Comparison of ENCODE assay signal across 25 cellular contexts in the genomic region with DNA sequence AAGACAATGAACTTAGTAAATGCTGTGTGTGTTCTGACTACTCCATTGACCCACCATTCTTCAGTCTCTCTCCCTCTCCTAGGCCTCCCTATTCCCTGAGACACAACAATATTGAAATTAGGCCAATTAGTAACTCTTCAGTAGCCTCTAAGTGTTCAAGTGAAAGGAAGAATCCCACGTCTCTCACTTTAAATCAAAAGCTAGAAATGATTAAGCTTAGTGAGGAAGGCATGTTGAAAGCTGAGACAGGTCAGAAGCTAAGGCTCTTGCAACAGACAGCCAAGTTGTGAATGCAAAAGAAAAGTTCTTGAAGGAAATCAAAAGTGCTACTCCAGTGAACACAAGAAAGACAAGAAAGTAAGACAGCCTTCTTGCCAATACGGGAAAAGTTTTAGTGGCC. TPM values are rescaled to one million over a fixed set of nuclear protein-coding genes. Genes with fewer than 3 reads are reported as not detected.
A peak's percentile ranks its signal among the peaks of the same experiment; 100 is the strongest.
DNase-seq lines count a peak whose midpoint lies in the region; ATAC-seq and TF ChIP-seq lines count a peak whose summit lies in the region.
"Had no signal": no experiment of that assay in that cellular context is flagged by ENCODE, and none has a peak within 500 bp of the region (broad histone marks: within the 10 kb centered on the region; RNA-seq: fewer than 3 reads in every experiment).

No MANE protein-coding gene starts in this region.

- H2BK12ac ChIP-seq in neuronal stem cell (ENCODE audit: low read length): no peak overlapping the region

- H3K9me3 ChIP-seq in left ventricle myocardium inferior (replicated peaks) (no peaks in the 10 kb centered on the region), hepatocyte (ENCODE audit: low read depth) (no peaks in the 10 kb centered on the region), neuronal stem cell (replicated peaks in 1 of 2; ENCODE audit: control insufficient read depth in 2 of 2, insufficient read depth in 1 of 2, low read depth in 1 of 2, low read length in 2 of 2) (no peaks in the 10 kb centered on the region), spleen (no peaks in the 10 kb centered on the region)
- H3K9me3 ChIP-seq: uterus had no signal

- TF ChIP-seq CTCF in left ventricle myocardium inferior (IDR thresholded peaks at IDR 0.05; ENCODE audit: borderline replicate concordance) (no peak), hepatocyte (IDR thresholded peaks at IDR 0.05; ENCODE audit: poor library complexity) (no peak), spleen (IDR thresholded peaks at IDR 0.05 in 8 of 11, conservative IDR thresholded peaks at IDR 0.05 in 3 of 11) (no peak)

- no peak overlapping the region for H3K4me3 ChIP-seq in left ventricle myocardium inferior
- no peak overlapping the region for H3K4me3 ChIP-seq in hepatocyte
- no peak overlapping the region for H3K4me3 ChIP-seq in neuronal stem cell (ENCODE audit: low read length in 2 of 2)
- no peak overlapping the region for H3K4me3 ChIP-seq in urinary bladder (ENCODE audit: low read depth, low read length)
- no peak overlapping the region for H3K4me3 ChIP-seq in spleen
- H3K4me3 ChIP-seq: uterus had no signal

- H2BK120ac ChIP-seq in neuronal stem cell (ENCODE audit: low read depth, low read length): no peak overlapping the region

- H3K36me3 ChIP-seq in left ventricle myocardium inferior (no peaks in the 10 kb centered on the region), hepatocyte (replicated peaks; ENCODE audit: insufficient read depth, low read depth) (no peaks in the 10 kb centered on the region), neuronal stem cell (replicated peaks in 1 of 2; ENCODE audit: control insufficient read depth in 2 of 2, insufficient read depth in 2 of 2, low read length in 2 of 2) (no peaks in the 10 kb centered on the region), urinary bladder (ENCODE audit: insufficient read depth) (no peaks in the 10 kb centered on the region), spleen (no peaks in the 10 kb centered on the region)
- H3K36me3 ChIP-seq: uterus had no signal

- no peak overlapping the region for H4K91ac ChIP-seq in neuronal stem cell (ENCODE audit: low read depth, low read length, poor library complexity)

- H3K14ac ChIP-seq in neuronal stem cell (ENCODE audit: low read length): no peak overlapping the region

- H3K4me1 ChIP-seq in left ventricle myocardium inferior (peaks cover 79% of the 10 kb centered on the region), hepatocyte (ENCODE audit: insufficient read depth) (peaks cover 14% of the 10 kb centered on the region), neuronal stem cell (ENCODE audit: control insufficient read depth in 2 of 2, insufficient read depth in 1 of 2, low read depth in 1 of 2, low read length in 2 of 2) (peaks cover 0 to 9% of the 10 kb centered on the region in 2 donors), urinary bladder (ENCODE audit: insufficient read depth) (no peaks in the 10 kb centered on the region), spleen (peaks cover 0 to 11% (median 0%) of the 10 kb centered on the region in 6 donors)
- H3K4me1 ChIP-seq: uterus had no signal

- no peak overlapping the region for H4K8ac ChIP-seq in neuronal stem cell (ENCODE audit: low read depth, low read length)

- H3K23ac ChIP-seq in neuronal stem cell (ENCODE audit: low read depth, low read length, poor library complexity): no peak overlapping the region

- DNase-seq in left ventricle myocardium inferior (no peak), cardiac septum (ENCODE audit: low spot score) (no peak), hepatocyte (ENCODE audit: low spot score) (no peak), neuronal stem cell (ENCODE audit: low spot score) (no peak), spleen (no peak)
- DNase-seq: activated CD4-positive, alpha-beta T cell treated with anti-CD3 and anti-CD28 coated beads for 48 hours; activated CD8-positive, alpha-beta memory T cell treated with anti-CD3 and anti-CD28 coated beads for 24 hours; activated effector memory CD4-positive, alpha-beta T cell treated with Interleukin-2 at 50 U/mL for 16 hours; activated naive CD8-positive, alpha-beta T cell treated with anti-CD3 and anti-CD28 coated beads for 36 hours; CD8-positive, alpha-beta T cell; central memory CD4-positive, alpha-beta T cell; glutamatergic neuron; left cardiac atrium; NCI-H1436; NCI-H2107; NCI-H446; stimulated activated CD4-positive, alpha-beta T cell treated with anti-CD3 and anti-CD28 coated beads, Interleukin-12 subunit alpha, Interleukin-12 subunit beta, amount 100 ng/mL, for 4 hours; stimulated activated CD4-positive, alpha-beta T cell treated with anti-CD3 and anti-CD28 coated beads, Interleukin-4, amount 100 ng/mL, for 1 hour; T-helper 2 cell; uterus had no signal

- H3K4me2 ChIP-seq in hepatocyte (peak overlapping the region; percentile 31), neuronal stem cell (ENCODE audit: insufficient read depth, low read length, poor library complexity, severe bottlenecking) (no peak overlapping the region)

- H3K79me1 ChIP-seq in neuronal stem cell (ENCODE audit: low read depth, low read length): no peaks in the 10 kb centered on the region

- 61% methylated on average over 2 of the region's 2 CpGs for WGBS in hepatocyte (ENCODE audit: low lambda C conversion rate, missing lambda C conversion rate)
- WGBS in neuronal stem cell (ENCODE audit: extremely low coverage in 2 of 2, insufficient read length in 2 of 2, insufficient replicate concordance in 1 of 2), 2 donors: no CpG with 5 or more reads among the region's 2 CpGs
- 85% methylated on average over 2 of the region's 2 CpGs for WGBS in urinary bladder
- 68 to 85% (median 80%) methylated on average over 2 of the region's 2 CpGs for WGBS in spleen, 5 donors

- TF ChIP-seq POLR2A in spleen (IDR thresholded peaks at IDR 0.05): no peak

- H4K20me1 ChIP-seq in hepatocyte (ENCODE audit: insufficient read depth, poor library complexity, severe bottlenecking): no peaks in the 10 kb centered on the region

- no peak overlapping the region for H2BK15ac ChIP-seq in neuronal stem cell (ENCODE audit: low read length)

- H2AK5ac ChIP-seq in neuronal stem cell (ENCODE audit: low read depth, low read length): no peak overlapping the region

- no peaks in the 10 kb centered on the region for H3K9me2 ChIP-seq in hepatocyte (replicated peaks; ENCODE audit: insufficient read depth)

- H3K27ac ChIP-seq in left ventricle myocardium inferior (replicated peaks) (peak overlapping the region; percentile 92), hepatocyte (peak overlapping the region; percentile 64), neuronal stem cell (replicated peaks; ENCODE audit: low read length) (peak overlapping the region; percentile 5), urinary bladder (ENCODE audit: low read depth) (peak overlapping the region; percentile 59), spleen (no peak overlapping the region)
- H3K27ac ChIP-seq: HL-60, uterus had no signal

- H3K4ac ChIP-seq in neuronal stem cell (ENCODE audit: low read length): no peak overlapping the region

- ATAC-seq in HG03175 (IDR thresholded peaks at IDR 0.05; ENCODE audit: unreplicated experiment) (no peak), GM18861 (IDR thresholded peaks at IDR 0.05; ENCODE audit: unreplicated experiment) (no peak)
- ATAC-seq: CD8-positive, alpha-beta T cell; SK-N-SH treated with all-trans-retinoic acid at 6 μM for 48 hours had no signal

- H3K27me3 ChIP-seq in left ventricle myocardium inferior (ENCODE audit: low read depth) (no peaks in the 10 kb centered on the region), hepatocyte (peaks cover 7% of the 10 kb centered on the region), neuronal stem cell (ENCODE audit: control insufficient read depth in 3 of 3, insufficient read depth in 3 of 3, low read depth in 1 of 3, low read length in 3 of 3) (no peaks in the 10 kb centered on the region), spleen (replicated peaks in 1 of 7) (no peaks in the 10 kb centered on the region)
- H3K27me3 ChIP-seq: uterus had no signal

- peaks cover 2% of the 10 kb centered on the region for H3K79me2 ChIP-seq in hepatocyte

- no peak overlapping the region for H3K9ac ChIP-seq in neuronal stem cell (ENCODE audit: low read depth, low read length, poor library complexity)

- H2BK5ac ChIP-seq in neuronal stem cell (ENCODE audit: low read length): no peak overlapping the region

- no peak overlapping the region for H3K18ac ChIP-seq in neuronal stem cell (ENCODE audit: low read length)

- intact Hi-C loops in left ventricle myocardium inferior (cut with micrococcal nuclease): no loop called here
- intact Hi-C loops in cardiac septum (cut with DNase I): no loop called here
- intact Hi-C loops in spleen (cut with DNase I; ENCODE audit: low total_unique reads): no loop called here

- H2AFZ ChIP-seq in hepatocyte (no peak overlapping the region), neuronal stem cell (ENCODE audit: low read length) (no peak overlapping the region)

RNA-seq across cellular contexts. Expression of gene PPM1L, which starts 41.3 kb away (rescaled TPM):
- total RNA-seq in left ventricle myocardium inferior (51.1 TPM), cardiac septum (28.8 TPM), hepatocyte (13.1 and 13.6 TPM in 2 replicates), urinary bladder (24.2 TPM), spleen (10 to 100 TPM in 6 of 7 donors, 1 to 10 TPM in 1; 9.5 to 16.7 (median 12.8) TPM)
- polyA plus RNA-seq in hepatocyte (4.0 and 5.1 TPM in 2 replicates), urinary bladder (20.2 TPM), spleen (1 to 10 TPM in 1 of 3 donors, under 1 TPM in 2; 0.63 to 1.4 (median 0.64) TPM)
- 6.8 TPM for polyA plus RNA-seq in neuronal stem cell (2013, experiment 1 of 2)
- 7.1 TPM for polyA plus RNA-seq in neuronal stem cell (2013, experiment 2 of 2)

Comparison
In these comparisons a context has a peak if more than half of its experiments do, and no peak if none do; other contexts are left out.
1. H3K27ac ChIP-seq: peak in left ventricle myocardium inferior (single experiment), hepatocyte (single experiment), neuronal stem cell (single experiment) and urinary bladder (single experiment); none in spleen (0 of 8).